Comparison of ENCODE assay signal across 1 cellular context in the genomic region with DNA sequence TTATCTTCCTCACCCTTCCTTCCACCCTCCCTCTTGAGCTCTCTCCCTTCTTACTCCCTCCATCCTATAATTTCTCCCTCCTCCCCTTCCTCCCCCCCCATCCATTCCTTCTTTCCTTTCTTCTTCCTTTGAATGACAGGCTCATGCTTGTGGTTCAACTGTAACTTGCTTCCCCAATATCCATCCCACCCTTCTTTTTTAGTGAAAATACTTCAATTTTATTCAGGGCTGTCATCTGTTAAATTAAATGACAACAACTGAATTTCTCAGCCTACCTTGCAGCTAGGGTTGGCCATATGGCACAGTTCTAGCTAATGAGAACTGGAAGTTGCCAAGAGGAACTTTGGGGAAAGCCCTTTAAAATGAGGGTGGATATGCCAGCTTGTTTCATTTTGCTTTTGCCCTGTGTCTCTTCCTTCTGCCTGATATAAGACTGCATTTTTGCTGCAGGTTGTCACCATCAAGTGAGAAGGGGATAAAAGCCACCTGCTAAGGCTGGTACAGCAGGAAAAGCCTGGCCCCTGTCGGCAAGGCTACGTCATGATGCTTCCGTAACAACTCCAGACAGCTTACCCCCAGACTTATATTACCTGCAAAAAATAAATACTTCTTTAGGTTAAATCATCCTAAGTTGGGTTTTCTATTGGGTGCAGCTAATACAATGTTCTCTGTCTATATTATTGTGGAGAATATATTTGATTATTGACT.
TF ChIP-seq lines count a peak whose summit lies in the region.

No MANE protein-coding gene starts in this region.

TF ChIP-seq in WTC11, 78 proteins besides CTCF, POLR2A, EP300 and RAD21 (continued from another document):
- TF ChIP-seq, protein P1, sequence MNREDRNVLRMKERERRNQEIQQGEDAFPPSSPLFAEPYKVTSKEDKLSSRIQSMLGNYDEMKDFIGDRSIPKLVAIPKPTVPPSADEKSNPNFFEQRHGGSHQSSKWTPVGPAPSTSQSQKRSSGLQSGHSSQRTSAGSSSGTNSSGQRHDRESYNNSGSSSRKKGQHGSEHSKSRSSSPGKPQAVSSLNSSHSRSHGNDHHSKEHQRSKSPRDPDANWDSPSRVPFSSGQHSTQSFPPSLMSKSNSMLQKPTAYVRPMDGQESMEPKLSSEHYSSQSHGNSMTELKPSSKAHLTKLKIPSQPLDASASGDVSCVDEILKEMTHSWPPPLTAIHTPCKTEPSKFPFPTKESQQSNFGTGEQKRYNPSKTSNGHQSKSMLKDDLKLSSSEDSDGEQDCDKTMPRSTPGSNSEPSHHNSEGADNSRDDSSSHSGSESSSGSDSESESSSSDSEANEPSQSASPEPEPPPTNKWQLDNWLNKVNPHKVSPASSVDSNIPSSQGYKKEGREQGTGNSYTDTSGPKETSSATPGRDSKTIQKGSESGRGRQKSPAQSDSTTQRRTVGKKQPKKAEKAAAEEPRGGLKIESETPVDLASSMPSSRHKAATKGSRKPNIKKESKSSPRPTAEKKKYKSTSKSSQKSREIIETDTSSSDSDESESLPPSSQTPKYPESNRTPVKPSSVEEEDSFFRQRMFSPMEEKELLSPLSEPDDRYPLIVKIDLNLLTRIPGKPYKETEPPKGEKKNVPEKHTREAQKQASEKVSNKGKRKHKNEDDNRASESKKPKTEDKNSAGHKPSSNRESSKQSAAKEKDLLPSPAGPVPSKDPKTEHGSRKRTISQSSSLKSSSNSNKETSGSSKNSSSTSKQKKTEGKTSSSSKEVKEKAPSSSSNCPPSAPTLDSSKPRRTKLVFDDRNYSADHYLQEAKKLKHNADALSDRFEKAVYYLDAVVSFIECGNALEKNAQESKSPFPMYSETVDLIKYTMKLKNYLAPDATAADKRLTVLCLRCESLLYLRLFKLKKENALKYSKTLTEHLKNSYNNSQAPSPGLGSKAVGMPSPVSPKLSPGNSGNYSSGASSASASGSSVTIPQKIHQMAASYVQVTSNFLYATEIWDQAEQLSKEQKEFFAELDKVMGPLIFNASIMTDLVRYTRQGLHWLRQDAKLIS (CRISPR knock-in tag; IDR thresholded peaks at IDR 0.05; ENCODE audit: borderline replicate concordance), result no peak
- TF ChIP-seq, protein P2, sequence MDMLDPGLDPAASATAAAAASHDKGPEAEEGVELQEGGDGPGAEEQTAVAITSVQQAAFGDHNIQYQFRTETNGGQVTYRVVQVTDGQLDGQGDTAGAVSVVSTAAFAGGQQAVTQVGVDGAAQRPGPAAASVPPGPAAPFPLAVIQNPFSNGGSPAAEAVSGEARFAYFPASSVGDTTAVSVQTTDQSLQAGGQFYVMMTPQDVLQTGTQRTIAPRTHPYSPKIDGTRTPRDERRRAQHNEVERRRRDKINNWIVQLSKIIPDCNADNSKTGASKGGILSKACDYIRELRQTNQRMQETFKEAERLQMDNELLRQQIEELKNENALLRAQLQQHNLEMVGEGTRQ (CRISPR knock-in tag; IDR thresholded peaks at IDR 0.05), result no peak
- TF ChIP-seq ZNF121 (CRISPR knock-in tag; IDR thresholded peaks at IDR 0.05) (no peak), FOXP4 (CRISPR knock-in tag; IDR thresholded peaks at IDR 0.05) (no peak), IRF2 (CRISPR knock-in tag; IDR thresholded peaks at IDR 0.05; ENCODE audit: borderline replicate concordance, low read depth) (no peak), ZNF423 (CRISPR knock-in tag; IDR thresholded peaks at IDR 0.05) (no peak), ZNF232 (CRISPR knock-in tag; IDR thresholded peaks at IDR 0.05) (no peak), ZNF219 (CRISPR knock-in tag; IDR thresholded peaks at IDR 0.05; ENCODE audit: borderline replicate concordance) (no peak)
- TF ChIP-seq, protein P3, sequence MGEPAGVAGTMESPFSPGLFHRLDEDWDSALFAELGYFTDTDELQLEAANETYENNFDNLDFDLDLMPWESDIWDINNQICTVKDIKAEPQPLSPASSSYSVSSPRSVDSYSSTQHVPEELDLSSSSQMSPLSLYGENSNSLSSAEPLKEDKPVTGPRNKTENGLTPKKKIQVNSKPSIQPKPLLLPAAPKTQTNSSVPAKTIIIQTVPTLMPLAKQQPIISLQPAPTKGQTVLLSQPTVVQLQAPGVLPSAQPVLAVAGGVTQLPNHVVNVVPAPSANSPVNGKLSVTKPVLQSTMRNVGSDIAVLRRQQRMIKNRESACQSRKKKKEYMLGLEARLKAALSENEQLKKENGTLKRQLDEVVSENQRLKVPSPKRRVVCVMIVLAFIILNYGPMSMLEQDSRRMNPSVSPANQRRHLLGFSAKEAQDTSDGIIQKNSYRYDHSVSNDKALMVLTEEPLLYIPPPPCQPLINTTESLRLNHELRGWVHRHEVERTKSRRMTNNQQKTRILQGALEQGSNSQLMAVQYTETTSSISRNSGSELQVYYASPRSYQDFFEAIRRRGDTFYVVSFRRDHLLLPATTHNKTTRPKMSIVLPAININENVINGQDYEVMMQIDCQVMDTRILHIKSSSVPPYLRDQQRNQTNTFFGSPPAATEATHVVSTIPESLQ (CRISPR knock-in tag; IDR thresholded peaks at IDR 0.05), result no peak
- TF ChIP-seq, protein P4, sequence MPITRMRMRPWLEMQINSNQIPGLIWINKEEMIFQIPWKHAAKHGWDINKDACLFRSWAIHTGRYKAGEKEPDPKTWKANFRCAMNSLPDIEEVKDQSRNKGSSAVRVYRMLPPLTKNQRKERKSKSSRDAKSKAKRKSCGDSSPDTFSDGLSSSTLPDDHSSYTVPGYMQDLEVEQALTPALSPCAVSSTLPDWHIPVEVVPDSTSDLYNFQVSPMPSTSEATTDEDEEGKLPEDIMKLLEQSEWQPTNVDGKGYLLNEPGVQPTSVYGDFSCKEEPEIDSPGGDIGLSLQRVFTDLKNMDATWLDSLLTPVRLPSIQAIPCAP (CRISPR knock-in tag; IDR thresholded peaks at IDR 0.05), result no peak
